1 cellular context compared by ENCODE assay signal in the genomic region with DNA sequence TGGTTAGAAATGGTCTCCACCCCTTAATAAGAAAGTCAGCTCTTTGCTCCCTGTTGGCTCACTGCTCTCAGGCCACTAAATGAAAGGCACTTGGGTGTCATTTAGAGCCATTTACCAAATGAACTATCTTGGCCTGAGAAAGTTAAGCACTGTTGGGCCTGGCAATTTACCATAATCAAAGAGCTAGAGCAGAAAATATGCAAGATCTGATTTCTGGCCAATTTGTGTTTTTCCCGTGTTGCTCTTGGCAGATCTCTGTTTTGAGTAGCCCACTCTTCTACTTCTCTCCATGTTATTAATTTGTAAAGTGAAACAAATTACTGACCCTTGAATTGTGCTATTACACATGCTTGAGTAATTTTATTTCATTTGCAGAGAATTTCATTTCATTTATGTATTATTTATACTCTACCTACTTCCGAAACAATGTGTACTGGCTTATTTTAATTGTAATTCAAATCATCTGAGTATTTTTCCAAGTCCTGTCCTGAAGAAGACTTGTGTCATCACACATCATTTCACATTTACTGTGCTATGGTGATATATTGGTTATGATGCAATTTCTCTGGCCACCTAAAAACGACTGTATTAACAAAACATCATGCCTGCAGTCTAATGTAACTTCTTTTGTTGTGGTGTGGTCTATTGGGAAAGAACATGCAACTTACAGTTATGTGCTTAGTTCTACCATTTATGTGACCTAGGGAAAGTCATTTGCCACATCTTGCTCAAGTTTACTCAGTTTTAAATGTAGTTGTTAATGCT.
TF ChIP-seq lines count a peak whose summit lies in the region.

No MANE protein-coding gene starts in this region.

TF ChIP-seq in WTC11, 78 proteins besides CTCF, POLR2A, EP300 and RAD21 (continued from another document):
- TF ChIP-seq, protein P1, sequence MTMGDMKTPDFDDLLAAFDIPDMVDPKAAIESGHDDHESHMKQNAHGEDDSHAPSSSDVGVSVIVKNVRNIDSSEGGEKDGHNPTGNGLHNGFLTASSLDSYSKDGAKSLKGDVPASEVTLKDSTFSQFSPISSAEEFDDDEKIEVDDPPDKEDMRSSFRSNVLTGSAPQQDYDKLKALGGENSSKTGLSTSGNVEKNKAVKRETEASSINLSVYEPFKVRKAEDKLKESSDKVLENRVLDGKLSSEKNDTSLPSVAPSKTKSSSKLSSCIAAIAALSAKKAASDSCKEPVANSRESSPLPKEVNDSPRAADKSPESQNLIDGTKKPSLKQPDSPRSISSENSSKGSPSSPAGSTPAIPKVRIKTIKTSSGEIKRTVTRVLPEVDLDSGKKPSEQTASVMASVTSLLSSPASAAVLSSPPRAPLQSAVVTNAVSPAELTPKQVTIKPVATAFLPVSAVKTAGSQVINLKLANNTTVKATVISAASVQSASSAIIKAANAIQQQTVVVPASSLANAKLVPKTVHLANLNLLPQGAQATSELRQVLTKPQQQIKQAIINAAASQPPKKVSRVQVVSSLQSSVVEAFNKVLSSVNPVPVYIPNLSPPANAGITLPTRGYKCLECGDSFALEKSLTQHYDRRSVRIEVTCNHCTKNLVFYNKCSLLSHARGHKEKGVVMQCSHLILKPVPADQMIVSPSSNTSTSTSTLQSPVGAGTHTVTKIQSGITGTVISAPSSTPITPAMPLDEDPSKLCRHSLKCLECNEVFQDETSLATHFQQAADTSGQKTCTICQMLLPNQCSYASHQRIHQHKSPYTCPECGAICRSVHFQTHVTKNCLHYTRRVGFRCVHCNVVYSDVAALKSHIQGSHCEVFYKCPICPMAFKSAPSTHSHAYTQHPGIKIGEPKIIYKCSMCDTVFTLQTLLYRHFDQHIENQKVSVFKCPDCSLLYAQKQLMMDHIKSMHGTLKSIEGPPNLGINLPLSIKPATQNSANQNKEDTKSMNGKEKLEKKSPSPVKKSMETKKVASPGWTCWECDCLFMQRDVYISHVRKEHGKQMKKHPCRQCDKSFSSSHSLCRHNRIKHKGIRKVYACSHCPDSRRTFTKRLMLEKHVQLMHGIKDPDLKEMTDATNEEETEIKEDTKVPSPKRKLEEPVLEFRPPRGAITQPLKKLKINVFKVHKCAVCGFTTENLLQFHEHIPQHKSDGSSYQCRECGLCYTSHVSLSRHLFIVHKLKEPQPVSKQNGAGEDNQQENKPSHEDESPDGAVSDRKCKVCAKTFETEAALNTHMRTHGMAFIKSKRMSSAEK (CRISPR knock-in tag; IDR thresholded peaks at IDR 0.05; ENCODE audit: borderline replicate concordance), result no peak
- TF ChIP-seq, protein P2, sequence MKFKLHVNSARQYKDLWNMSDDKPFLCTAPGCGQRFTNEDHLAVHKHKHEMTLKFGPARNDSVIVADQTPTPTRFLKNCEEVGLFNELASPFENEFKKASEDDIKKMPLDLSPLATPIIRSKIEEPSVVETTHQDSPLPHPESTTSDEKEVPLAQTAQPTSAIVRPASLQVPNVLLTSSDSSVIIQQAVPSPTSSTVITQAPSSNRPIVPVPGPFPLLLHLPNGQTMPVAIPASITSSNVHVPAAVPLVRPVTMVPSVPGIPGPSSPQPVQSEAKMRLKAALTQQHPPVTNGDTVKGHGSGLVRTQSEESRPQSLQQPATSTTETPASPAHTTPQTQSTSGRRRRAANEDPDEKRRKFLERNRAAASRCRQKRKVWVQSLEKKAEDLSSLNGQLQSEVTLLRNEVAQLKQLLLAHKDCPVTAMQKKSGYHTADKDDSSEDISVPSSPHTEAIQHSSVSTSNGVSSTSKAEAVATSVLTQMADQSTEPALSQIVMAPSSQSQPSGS (CRISPR knock-in tag; IDR thresholded peaks at IDR 0.05; ENCODE audit: borderline replicate concordance, low read depth), result no peak
- TF ChIP-seq, protein P3, sequence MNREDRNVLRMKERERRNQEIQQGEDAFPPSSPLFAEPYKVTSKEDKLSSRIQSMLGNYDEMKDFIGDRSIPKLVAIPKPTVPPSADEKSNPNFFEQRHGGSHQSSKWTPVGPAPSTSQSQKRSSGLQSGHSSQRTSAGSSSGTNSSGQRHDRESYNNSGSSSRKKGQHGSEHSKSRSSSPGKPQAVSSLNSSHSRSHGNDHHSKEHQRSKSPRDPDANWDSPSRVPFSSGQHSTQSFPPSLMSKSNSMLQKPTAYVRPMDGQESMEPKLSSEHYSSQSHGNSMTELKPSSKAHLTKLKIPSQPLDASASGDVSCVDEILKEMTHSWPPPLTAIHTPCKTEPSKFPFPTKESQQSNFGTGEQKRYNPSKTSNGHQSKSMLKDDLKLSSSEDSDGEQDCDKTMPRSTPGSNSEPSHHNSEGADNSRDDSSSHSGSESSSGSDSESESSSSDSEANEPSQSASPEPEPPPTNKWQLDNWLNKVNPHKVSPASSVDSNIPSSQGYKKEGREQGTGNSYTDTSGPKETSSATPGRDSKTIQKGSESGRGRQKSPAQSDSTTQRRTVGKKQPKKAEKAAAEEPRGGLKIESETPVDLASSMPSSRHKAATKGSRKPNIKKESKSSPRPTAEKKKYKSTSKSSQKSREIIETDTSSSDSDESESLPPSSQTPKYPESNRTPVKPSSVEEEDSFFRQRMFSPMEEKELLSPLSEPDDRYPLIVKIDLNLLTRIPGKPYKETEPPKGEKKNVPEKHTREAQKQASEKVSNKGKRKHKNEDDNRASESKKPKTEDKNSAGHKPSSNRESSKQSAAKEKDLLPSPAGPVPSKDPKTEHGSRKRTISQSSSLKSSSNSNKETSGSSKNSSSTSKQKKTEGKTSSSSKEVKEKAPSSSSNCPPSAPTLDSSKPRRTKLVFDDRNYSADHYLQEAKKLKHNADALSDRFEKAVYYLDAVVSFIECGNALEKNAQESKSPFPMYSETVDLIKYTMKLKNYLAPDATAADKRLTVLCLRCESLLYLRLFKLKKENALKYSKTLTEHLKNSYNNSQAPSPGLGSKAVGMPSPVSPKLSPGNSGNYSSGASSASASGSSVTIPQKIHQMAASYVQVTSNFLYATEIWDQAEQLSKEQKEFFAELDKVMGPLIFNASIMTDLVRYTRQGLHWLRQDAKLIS (CRISPR knock-in tag; IDR thresholded peaks at IDR 0.05; ENCODE audit: borderline replicate concordance), result no peak
- TF ChIP-seq, protein P4, sequence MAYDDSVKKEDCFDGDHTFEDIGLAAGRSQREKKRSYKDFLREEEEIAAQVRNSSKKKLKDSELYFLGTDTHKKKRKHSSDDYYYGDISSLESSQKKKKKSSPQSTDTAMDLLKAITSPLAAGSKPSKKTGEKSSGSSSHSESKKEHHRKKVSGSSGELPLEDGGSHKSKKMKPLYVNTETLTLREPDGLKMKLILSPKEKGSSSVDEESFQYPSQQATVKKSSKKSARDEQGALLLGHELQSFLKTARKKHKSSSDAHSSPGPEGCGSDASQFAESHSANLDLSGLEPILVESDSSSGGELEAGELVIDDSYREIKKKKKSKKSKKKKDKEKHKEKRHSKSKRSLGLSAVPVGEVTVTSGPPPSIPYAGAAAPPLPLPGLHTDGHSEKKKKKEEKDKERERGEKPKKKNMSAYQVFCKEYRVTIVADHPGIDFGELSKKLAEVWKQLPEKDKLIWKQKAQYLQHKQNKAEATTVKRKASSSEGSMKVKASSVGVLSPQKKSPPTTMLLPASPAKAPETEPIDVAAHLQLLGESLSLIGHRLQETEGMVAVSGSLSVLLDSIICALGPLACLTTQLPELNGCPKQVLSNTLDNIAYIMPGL (CRISPR knock-in tag; IDR thresholded peaks at IDR 0.05), result no peak
- TF ChIP-seq MXD4 (CRISPR knock-in tag; IDR thresholded peaks at IDR 0.05; ENCODE audit: borderline replicate concordance), result no peak
- no peak for TF ChIP-seq TCF7 (CRISPR knock-in tag; IDR thresholded peaks at IDR 0.05; ENCODE audit: low read depth)
- TF ChIP-seq, protein P5, sequence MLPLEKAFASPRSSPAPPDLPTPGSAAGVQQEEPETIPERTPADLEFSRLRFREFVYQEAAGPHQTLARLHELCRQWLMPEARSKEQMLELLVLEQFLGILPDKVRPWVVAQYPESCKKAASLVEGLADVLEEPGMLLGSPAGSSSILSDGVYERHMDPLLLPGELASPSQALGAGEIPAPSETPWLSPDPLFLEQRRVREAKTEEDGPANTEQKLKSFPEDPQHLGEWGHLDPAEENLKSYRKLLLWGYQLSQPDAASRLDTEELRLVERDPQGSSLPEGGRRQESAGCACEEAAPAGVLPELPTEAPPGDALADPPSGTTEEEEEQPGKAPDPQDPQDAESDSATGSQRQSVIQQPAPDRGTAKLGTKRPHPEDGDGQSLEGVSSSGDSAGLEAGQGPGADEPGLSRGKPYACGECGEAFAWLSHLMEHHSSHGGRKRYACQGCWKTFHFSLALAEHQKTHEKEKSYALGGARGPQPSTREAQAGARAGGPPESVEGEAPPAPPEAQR (CRISPR knock-in tag; IDR thresholded peaks at IDR 0.05), result no peak
- TF ChIP-seq, protein P6, sequence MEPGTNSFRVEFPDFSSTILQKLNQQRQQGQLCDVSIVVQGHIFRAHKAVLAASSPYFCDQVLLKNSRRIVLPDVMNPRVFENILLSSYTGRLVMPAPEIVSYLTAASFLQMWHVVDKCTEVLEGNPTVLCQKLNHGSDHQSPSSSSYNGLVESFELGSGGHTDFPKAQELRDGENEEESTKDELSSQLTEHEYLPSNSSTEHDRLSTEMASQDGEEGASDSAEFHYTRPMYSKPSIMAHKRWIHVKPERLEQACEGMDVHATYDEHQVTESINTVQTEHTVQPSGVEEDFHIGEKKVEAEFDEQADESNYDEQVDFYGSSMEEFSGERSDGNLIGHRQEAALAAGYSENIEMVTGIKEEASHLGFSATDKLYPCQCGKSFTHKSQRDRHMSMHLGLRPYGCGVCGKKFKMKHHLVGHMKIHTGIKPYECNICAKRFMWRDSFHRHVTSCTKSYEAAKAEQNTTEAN (CRISPR knock-in tag; IDR thresholded peaks at IDR 0.05), result no peak
